27 cellular contexts compared by ENCODE assay signal in genomic region chr2:140273396-140273795, GRCh38.
"Had no signal": no experiment of that assay in that cellular context is flagged by ENCODE, and none has a peak within 500 bp of the region (broad histone marks: within the 10 kb centered on the region; RNA-seq: fewer than 3 reads in every experiment).

No MANE protein-coding gene starts in this region.

- H3K4me3 ChIP-seq: stomach, suprapubic skin, testis, thoracic aorta, thyroid gland, tibial artery, tibial nerve, transverse colon, upper lobe of left lung, upper lobe of right lung, vagina had no signal

- H3K27me3 ChIP-seq: stomach, suprapubic skin, testis, thyroid gland, tibial artery, tibial nerve, transverse colon, upper lobe of left lung, upper lobe of right lung, vagina had no signal

- H3K4me1 Mint-ChIP-seq: stimulated activated effector memory CD8-positive, alpha-beta T cell treated with anti-CD3 and anti-CD28 coated beads, Interleukin-12 subunit alpha, Interleukin-12 subunit beta, amount 100 ng/mL, for 72 hours; stimulated activated memory B cell treated with anti-CD40 and anti-IgM and Interleukin-4, amounts not matched to agents 10 μg/mL and 1 μg/mL and 100 μg/mL, for 72 hours; stimulated activated naive B cell treated with anti-CD40 and anti-IgM and Interleukin-4, amounts not matched to agents 10 μg/mL and 1 μg/mL and 100 μg/mL, for 72 hours; stimulated activated naive CD8-positive, alpha-beta T cell treated with anti-CD3 and anti-CD28 coated beads, Interleukin-15, amount 100 ng/mL, for 72 hours had no signal

- H3K36me3 Mint-ChIP-seq: stimulated activated effector memory CD8-positive, alpha-beta T cell treated with anti-CD3 and anti-CD28 coated beads, Interleukin-12 subunit alpha, Interleukin-12 subunit beta, amount 100 ng/mL, for 72 hours; stimulated activated memory B cell treated with anti-CD40 and anti-IgM and Interleukin-4, amounts not matched to agents 10 μg/mL and 1 μg/mL and 100 μg/mL, for 72 hours; stimulated activated naive B cell treated with anti-CD40 and anti-IgM and Interleukin-4, amounts not matched to agents 10 μg/mL and 1 μg/mL and 100 μg/mL, for 72 hours; type B pancreatic cell had no signal

- H3K4me1 ChIP-seq: stomach, suprapubic skin, testis, thyroid gland, tibial artery, tibial nerve, transverse colon, upper lobe of left lung, upper lobe of right lung, vagina had no signal

- H3K27ac ChIP-seq: stomach, suprapubic skin, testis, thoracic aorta, thyroid gland, tibial artery, tibial nerve, transverse colon, upper lobe of left lung, upper lobe of right lung, vagina had no signal

- H3K9me3 ChIP-seq: stomach, suprapubic skin, testis, thoracic aorta, thyroid gland, tibial artery, tibial nerve, transverse colon, upper lobe of left lung, upper lobe of right lung, vagina had no signal

- H3K27ac Mint-ChIP-seq: stimulated activated effector memory CD8-positive, alpha-beta T cell treated with anti-CD3 and anti-CD28 coated beads, Interleukin-12 subunit alpha, Interleukin-12 subunit beta, amount 100 ng/mL, for 72 hours; stimulated activated memory B cell treated with anti-CD40 and anti-IgM and Interleukin-4, amounts not matched to agents 10 μg/mL and 1 μg/mL and 100 μg/mL, for 72 hours; stimulated activated naive B cell treated with anti-CD40 and anti-IgM and Interleukin-4, amounts not matched to agents 10 μg/mL and 1 μg/mL and 100 μg/mL, for 72 hours; stimulated activated naive CD8-positive, alpha-beta T cell treated with anti-CD3 and anti-CD28 coated beads, Interleukin-15, amount 100 ng/mL, for 72 hours; stimulated activated naive CD8-positive, alpha-beta T cell treated with anti-CD3 and anti-CD28 coated beads, Interleukin-15, Interleukin-2, amounts not matched to agents 100 ng/mL and 50 ng/mL, for 24 hours; type B pancreatic cell had no signal

- H3K4me3 Mint-ChIP-seq: stimulated activated effector memory CD8-positive, alpha-beta T cell treated with anti-CD3 and anti-CD28 coated beads, Interleukin-12 subunit alpha, Interleukin-12 subunit beta, amount 100 ng/mL, for 72 hours; stimulated activated memory B cell treated with anti-CD40 and anti-IgM and Interleukin-4, amounts not matched to agents 10 μg/mL and 1 μg/mL and 100 μg/mL, for 72 hours; stimulated activated naive B cell treated with anti-CD40 and anti-IgM and Interleukin-4, amounts not matched to agents 10 μg/mL and 1 μg/mL and 100 μg/mL, for 72 hours; stimulated activated naive CD8-positive, alpha-beta T cell treated with anti-CD3 and anti-CD28 coated beads, Interleukin-15, amount 100 ng/mL, for 72 hours; stimulated activated naive CD8-positive, alpha-beta T cell treated with anti-CD3 and anti-CD28 coated beads, Interleukin-15, Interleukin-2, amounts not matched to agents 100 ng/mL and 50 ng/mL, for 24 hours; type B pancreatic cell had no signal

- ATAC-seq: stimulated activated effector memory CD8-positive, alpha-beta T cell treated with anti-CD3 and anti-CD28 coated beads, Interleukin-12 subunit alpha, Interleukin-12 subunit beta, amount 100 ng/mL, for 72 hours; stimulated activated memory B cell treated with anti-CD40 and anti-IgM and Interleukin-4, amounts not matched to agents 10 μg/mL and 1 μg/mL and 100 μg/mL, for 72 hours; stimulated activated naive B cell treated with anti-CD40 and anti-IgM and Interleukin-4, amounts not matched to agents 10 μg/mL and 1 μg/mL and 100 μg/mL, for 72 hours; stimulated activated naive CD8-positive, alpha-beta T cell treated with anti-CD3 and anti-CD28 coated beads, Interleukin-15, amount 100 ng/mL, for 72 hours; stimulated activated naive CD8-positive, alpha-beta T cell treated with anti-CD3 and anti-CD28 coated beads, Interleukin-15, Interleukin-2, amounts not matched to agents 100 U/mL and 50 U/mL, for 24 hours; upper lobe of right lung had no signal

- H3K36me3 ChIP-seq: stomach, suprapubic skin, thoracic aorta, thyroid gland, tibial artery, tibial nerve, transverse colon, upper lobe of left lung, upper lobe of right lung, vagina had no signal

- H3K27me3 Mint-ChIP-seq: stimulated activated memory B cell treated with anti-CD40 and anti-IgM and Interleukin-4, amounts not matched to agents 10 μg/mL and 1 μg/mL and 100 μg/mL, for 72 hours; stimulated activated naive B cell treated with anti-CD40 and anti-IgM and Interleukin-4, amounts not matched to agents 10 μg/mL and 1 μg/mL and 100 μg/mL, for 72 hours; stimulated activated naive CD8-positive, alpha-beta T cell treated with anti-CD3 and anti-CD28 coated beads, Interleukin-15, amount 100 ng/mL, for 72 hours; stimulated activated naive CD8-positive, alpha-beta T cell treated with anti-CD3 and anti-CD28 coated beads, Interleukin-15, Interleukin-2, amounts not matched to agents 100 ng/mL and 50 ng/mL, for 24 hours; type B pancreatic cell had no signal

- H3K9me3 Mint-ChIP-seq: stimulated activated naive B cell treated with anti-CD40 and anti-IgM and Interleukin-4, amounts not matched to agents 10 μg/mL and 1 μg/mL and 100 μg/mL, for 72 hours; stimulated activated naive CD8-positive, alpha-beta T cell treated with anti-CD3 and anti-CD28 coated beads, Interleukin-15, amount 100 ng/mL, for 72 hours had no signal

- DNase-seq: stimulated activated CD4-positive, alpha-beta T cell treated with anti-CD3 and anti-CD28 coated beads, Interleukin-2, amount 100 ng/mL, for 48 hours; stimulated activated CD4-positive, alpha-beta T cell treated with anti-CD3 and anti-CD28 coated beads, Interleukin-4, amount 100 ng/mL, for 1 hour; stimulated activated CD4-positive, alpha-beta T cell treated with anti-CD3 and anti-CD28 coated beads, Interleukin-4, amount 100 ng/mL, for 24 hours; stimulated activated CD4-positive, alpha-beta T cell treated with anti-CD3 and anti-CD28 coated beads, Interleukin-4, amount 100 ng/mL, for 4 hours; stimulated activated CD8-positive, alpha-beta memory T cell treated with anti-CD3 and anti-CD28 coated beads, Interleukin-4, amount 100 ng/mL, for 48 hours; stimulated activated naive B cell treated with anti-CD40 and anti-IgM and Interleukin-4, amounts not matched to agents 10 μg/mL and 1 μg/mL and 100 μg/mL, for 72 hours; stimulated activated naive CD4-positive, alpha-beta T cell; stimulated activated naive CD4-positive, alpha-beta T cell treated with Interleukin-2 at 50 U/mL for 16 hours; stimulated activated naive CD8-positive, alpha-beta T cell treated with anti-CD3 and anti-CD28 coated beads, Interleukin-15, amount 100 ng/mL, for 72 hours; stimulated activated naive CD8-positive, alpha-beta T cell treated with anti-CD3 and anti-CD28 coated beads, Interleukin-15, Interleukin-2, amounts not matched to agents 100 U/mL and 50 U/mL, for 24 hours; stomach; substantia nigra; testis; thyroid gland; tibial artery; transverse colon; trophoblast cell; upper lobe of left lung; upper lobe of right lung had no signal
